ENCODE assay signal across 7 cellular contexts in the genomic region with DNA sequence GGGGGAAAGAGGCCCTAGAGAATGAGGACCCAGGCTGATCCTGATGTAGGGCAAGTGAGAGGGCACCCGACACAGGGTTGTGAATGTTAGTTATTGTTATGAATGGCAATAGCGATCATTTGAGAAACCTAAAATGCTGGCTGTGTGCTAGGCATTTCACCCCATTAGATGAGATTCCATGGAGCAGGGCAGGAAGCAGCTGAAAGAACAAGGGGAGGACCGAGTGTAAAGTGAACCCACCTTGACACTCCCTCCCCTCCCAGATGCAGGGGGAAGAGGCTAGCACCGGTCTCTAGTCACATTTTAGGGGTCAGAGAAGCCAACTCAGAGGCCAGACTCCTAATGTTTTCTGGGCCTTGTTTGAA. TPM values are rescaled to one million over a fixed set of nuclear protein-coding genes. Genes with fewer than 3 reads are reported as not detected.
DNase-seq lines count a peak whose midpoint lies in the region; ATAC-seq, FAIRE-seq and TF ChIP-seq lines count a peak whose summit lies in the region.
"Had no signal": no experiment of that assay in that cellular context is flagged by ENCODE, and none has a peak within 500 bp of the region (broad histone marks: within the 10 kb centered on the region; RNA-seq: fewer than 3 reads in every experiment).

No MANE protein-coding gene starts in this region.

- in situ Hi-C loops in GM12878 (cut with MboI): no loop called here

- POLR2A ChIA-PET in HEK293 (lab: Yijun Ruan, JAX): interaction anchor here (0.6 to 1.8 kb wide), 6 partner anchors 16 to 456 kb away, joined by 3 to 11 read pairs (median 6); a partner anchor contains a TSS
- POLR2A ChIA-PET in GM12878 (lab: Charles Lee): no interaction called here

- no peak for TF ChIP-seq EP300 in GM12878 (IDR thresholded peaks at IDR 0.05; ENCODE audit: borderline replicate concordance in 1 of 2, control insufficient read depth in 1 of 2, low read depth in 2 of 2, low read length in 2 of 2)

- CTCF ChIA-PET in HEK293 (lab: Yijun Ruan, JAX) (interaction anchor here (0.6 to 1.4 kb wide), 4 partner anchors 14 to 68 kb away, joined by 3 to 6 read pairs (median 4); a partner anchor contains a TSS), GM12878 (lab: Yijun Ruan, JAX) (interaction anchor here (0.9 to 3.0 kb wide), 3 partner anchors 10 to 156 kb away, joined by 3 to 13 read pairs (median 3); no protein-coding TSS in a partner anchor)

- H3K36me3 ChIP-seq in HEK293 (ENCODE audit: control insufficient read depth in 2 of 2, insufficient read depth in 1 of 2, low read length in 2 of 2): no peaks in the 10 kb centered on the region
- peaks cover under 1 to 4% of the 10 kb centered on the region in 2 experiments; a peak in 1 of 4 replicates for H3K36me3 ChIP-seq in GM12878 (ENCODE audit: control insufficient read depth in 2 of 2, insufficient read depth in 2 of 2, low read length in 1 of 2)
- no peaks in the 10 kb centered on the region for H3K36me3 ChIP-seq in neuron (ENCODE audit: insufficient read depth, low read length)

- TF ChIP-seq POLR2A in GM12878 (IDR thresholded peaks at IDR 0.05; ENCODE audit: low read depth, low read length): no peak

- H3K4me1 ChIP-seq in HEK293 (ENCODE audit: control insufficient read depth, insufficient read depth, low read length) (peaks cover 12% of the 10 kb centered on the region), GM12878 (ENCODE audit: control insufficient read depth, insufficient read depth, low read length) (peaks cover 5% of the 10 kb centered on the region; the same call in 1 of the 2 replicates), neuron (ENCODE audit: insufficient read depth, low read length) (peaks cover 17% of the 10 kb centered on the region)

- no peak for TF ChIP-seq RAD21 in GM12878 (IDR thresholded peaks at IDR 0.05; ENCODE audit: insufficient read depth, low read depth, low read length)

- H3K79me2 ChIP-seq in GM12878 (ENCODE audit: control insufficient read depth, insufficient read depth, low read length): no peaks in the 10 kb centered on the region

- DNase-seq in GM12878 (ENCODE audit: low read depth, low spot score): no peak
- DNase-seq in foreskin melanocyte: no peak
- DNase-seq: NCI-H524 treated with DMSO at 0.1 percent for 48 hours had no signal

- H3K27ac ChIP-seq in HEK293 (ENCODE audit: extremely low read depth, low read depth, low read length) (peak overlapping the region; percentile 40; the same call in 1 of the 2 replicates), GM12878 (ENCODE audit: control insufficient read depth, insufficient read depth) (no peak overlapping the region)

- intact Hi-C loops in GM12878 (cut with micrococcal nuclease; ENCODE audit: unreplicated experiment): loop anchor here (5.0 kb wide), 1 partner anchor 49 kb away; no protein-coding TSS in a partner anchor

- FAIRE-seq in GM12878 (lab: Jason Lieb, UNC): no peak

- no TSS peak for BruUV-seq in GM12878 (replicated peaks; lab: Mats Ljungman, UMichigan)

- peak overlapping the region; percentile 88 for H3K4me2 ChIP-seq in GM12878 (ENCODE audit: control insufficient read depth, insufficient read depth)

- RAD21 ChIA-PET in GM12878 (lab: Charles Lee; ENCODE audit: unreplicated experiment): interaction anchor here (1.6 to 2.3 kb wide), 2 partner anchors 156 to 308 kb away, joined by 5 to 8 read pairs; no protein-coding TSS in a partner anchor

- H2AFZ ChIP-seq in GM12878 (ENCODE audit: control insufficient read depth, low read depth, low read length) (no peak overlapping the region; the same call in 1 of the 2 replicates), neuron (ENCODE audit: low read depth, low read length) (peak overlapping the region; percentile 93)

- no peak for TF ChIP-seq CTCF in HEK293 (tag by site-specific recombination; IDR thresholded peaks at IDR 0.05)
- TF ChIP-seq CTCF in GM12878 (IDR thresholded peaks at IDR 0.05 in 2 of 3, conservative IDR thresholded peaks at IDR 0.05 in 1 of 3; ENCODE audit: control insufficient read depth in 2 of 3, extremely low read depth in 1 of 3, insufficient read depth in 1 of 3, low read depth in 3 of 3, low read length in 3 of 3): no peak

- H3K9ac ChIP-seq in GM12878 (ENCODE audit: control insufficient read depth, insufficient read depth, low read length): peak overlapping the region; percentile 19; the same call in 1 of the 2 replicates

- SMC1A ChIA-PET in GM12878 (lab: Charles Lee; ENCODE audit: uncharacterized antibody, unreplicated experiment): no interaction called here

- H3K9me3 ChIP-seq in HEK293 (ENCODE audit: control insufficient read depth, insufficient read depth, low read depth, low read length): no peaks in the 10 kb centered on the region
- H3K9me3 ChIP-seq in GM12878 (replicated peaks; ENCODE audit: control insufficient read depth, insufficient read depth, low read length): no peaks in the 10 kb centered on the region
- H3K9me3 ChIP-seq in neuron (ENCODE audit: low read length): no peaks in the 10 kb centered on the region

- WGBS in GM12878 (ENCODE audit: insufficient coverage, insufficient replicate concordance, low lambda C conversion rate, missing lambda C conversion rate): 83% methylated on average over 4 of the region's 4 CpGs

- peaks cover 3% of the 10 kb centered on the region; the same call in 1 of the 2 replicates for H4K20me1 ChIP-seq in GM12878 (ENCODE audit: control insufficient read depth, insufficient read depth)

- H3K4me3 ChIP-seq in HEK293 (ENCODE audit: low read depth, low read length) (peak overlapping the region; percentile 75), GM12878 (peak overlapping the region; percentile 78; the same call in 1 of the 2 replicates), neuron (ENCODE audit: low read length) (peak overlapping the region; percentile 52)

- H3K27me3 ChIP-seq in GM12878 (replicated peaks in 1 of 2; ENCODE audit: control insufficient read depth in 2 of 2, insufficient read depth in 2 of 2, low read length in 1 of 2) (no peaks in the 10 kb centered on the region; a peak in 1 of 4 replicates), neuron (ENCODE audit: insufficient read depth, low read length) (no peaks in the 10 kb centered on the region)

- ATAC-seq in GM12878 (no peak), HG03342 (IDR thresholded peaks at IDR 0.05; ENCODE audit: unreplicated experiment) (no peak), GM21529 (IDR thresholded peaks at IDR 0.05; ENCODE audit: unreplicated experiment) (no peak)

RNA-seq across cellular contexts. Expression of a gene that starts 0.6 kb away (rescaled TPM):
- 4.0 and 4.3 TPM in 2 replicates for total RNA-seq in GM12878 (2013; cell fraction: nucleolus; rRNA removed)
- total RNA-seq in GM12878 (2014; rRNA removed): 2.6 and 3.6 TPM in 2 replicates
- 0.63 and 0.69 TPM in 2 replicates for total RNA-seq in GM12878 (2014; rRNA removed; fragmentation: Illumina TruSeq; extraction: Trizol)
- 3.2 and 3.7 TPM in 2 replicates for total RNA-seq in GM12878 (2021)
- 0.80 TPM for polyA plus RNA-seq in GM12878 (2011; ENCODE audit: low read depth)
- polyA plus RNA-seq in GM12878 (2011; rRNA removed): 0.69 and 0.87 TPM in 2 replicates
- polyA plus RNA-seq in GM12878 (2011; cell fraction: cytosol; rRNA removed): 0.60 and 0.99 TPM in 2 replicates
- polyA plus RNA-seq in GM12878 (2011; cell fraction: nucleus; rRNA removed): 12.2 and 15.8 TPM in 2 replicates
- polyA plus RNA-seq in GM12878 (2012): 2.5 and 2.6 TPM in 2 replicates
- polyA plus RNA-seq in GM12878 (2014; fragmentation: Illumina TruSeq; extraction: Trizol): 1.3 and 1.9 TPM in 2 replicates
- polyA plus RNA-seq in GM12878 (2014; fragmentation: Nextera tagmentation; extraction: Ambion mirVana): under 1 TPM in 1 of 2 experiments, not detected in 1; 0.26 TPM
- polyA plus RNA-seq in GM12878 (2014; rRNA removed): 5.0 and 5.4 TPM in 2 replicates
- polyA plus RNA-seq in GM12878 (2016; fragmentation: Nextera tagmentation; extraction: Ambion mirVana): 1 to 10 TPM; 1.7 to 3.3 TPM
- polyA minus RNA-seq in GM12878 (2011; rRNA and poly(A)+ RNA removed): 0.72 and 1.2 TPM in 2 replicates
- not detected in 2 replicates for polyA minus RNA-seq in GM12878 (2011; cell fraction: cytosol; rRNA and poly(A)+ RNA removed)
- polyA minus RNA-seq in GM12878 (2011; cell fraction: nucleus; rRNA and poly(A)+ RNA removed): 1.6 and 2.0 TPM in 2 replicates

RNA-seq across cellular contexts. Expression of a gene that starts 30.3 kb away (rescaled TPM):
- total RNA-seq in GM12878 (2013; cell fraction: nucleolus; rRNA removed): 12.6 and 16.8 TPM in 2 replicates
- total RNA-seq in GM12878 (2014; rRNA removed): 7.1 and 8.5 TPM in 2 replicates
- 2.5 and 2.9 TPM in 2 replicates for total RNA-seq in GM12878 (2014; rRNA removed; fragmentation: Illumina TruSeq; extraction: Trizol)
- total RNA-seq in GM12878 (2021): 14.0 and 15.0 TPM in 2 replicates
- polyA plus RNA-seq in GM12878 (2011; ENCODE audit: low read depth): 0.56 TPM
- polyA plus RNA-seq in GM12878 (2011; rRNA removed): 1.3 and 3.0 TPM in 2 replicates
- 3.2 and 6.8 TPM in 2 replicates for polyA plus RNA-seq in GM12878 (2011; cell fraction: cytosol; rRNA removed)
- 64.3 and 77.7 TPM in 2 replicates for polyA plus RNA-seq in GM12878 (2011; cell fraction: nucleus; rRNA removed)
- 2.0 and 3.5 TPM in 2 replicates for polyA plus RNA-seq in GM12878 (2012)
- polyA plus RNA-seq in GM12878 (2014; fragmentation: Illumina TruSeq; extraction: Trizol): 1.5 and 4.0 TPM in 2 replicates
- polyA plus RNA-seq in GM12878 (2014; fragmentation: Nextera tagmentation; extraction: Ambion mirVana): under 1 TPM; 0.18 to 0.53 TPM
- 14.9 and 15.9 TPM in 2 replicates for polyA plus RNA-seq in GM12878 (2014; rRNA removed)
- polyA plus RNA-seq in GM12878 (2016; fragmentation: Nextera tagmentation; extraction: Ambion mirVana): 1 to 10 TPM; 1.6 to 2.1 TPM
- polyA minus RNA-seq in GM12878 (2011; rRNA and poly(A)+ RNA removed): 2.6 and 5.8 TPM in 2 replicates
- polyA minus RNA-seq in GM12878 (2011; cell fraction: cytosol; rRNA and poly(A)+ RNA removed): 3.2 and 4.6 TPM in 2 replicates
- polyA minus RNA-seq in GM12878 (2011; cell fraction: nucleus; rRNA and poly(A)+ RNA removed): 8.9 and 16.6 TPM in 2 replicates

RNA-seq across cellular contexts. Expression of a gene that starts 33.8 kb away (rescaled TPM):
- 31.4 and 40.8 TPM in 2 replicates for total RNA-seq in GM12878 (2013; cell fraction: nucleolus; rRNA removed)
- total RNA-seq in GM12878 (2014; rRNA removed): 24.2 and 30.6 TPM in 2 replicates
- 15.4 and 16.1 TPM in 2 replicates for total RNA-seq in GM12878 (2014; rRNA removed; fragmentation: Illumina TruSeq; extraction: Trizol)
- total RNA-seq in GM12878 (2021): 45.1 and 45.3 TPM in 2 replicates
- polyA plus RNA-seq in GM12878 (2011; ENCODE audit: low read depth): 6.9 TPM
- polyA plus RNA-seq in GM12878 (2011; rRNA removed): 11.3 and 25.6 TPM in 2 replicates
- 19.7 and 24.9 TPM in 2 replicates for polyA plus RNA-seq in GM12878 (2011; cell fraction: cytosol; rRNA removed)
- 76.5 and 89.1 TPM in 2 replicates for polyA plus RNA-seq in GM12878 (2011; cell fraction: nucleus; rRNA removed)
- polyA plus RNA-seq in GM12878 (2012): 19.0 and 19.4 TPM in 2 replicates
- polyA plus RNA-seq in GM12878 (2014; fragmentation: Illumina TruSeq; extraction: Trizol): 20.0 and 32.4 TPM in 2 replicates
- under 1 TPM; 0.24 to 0.58 TPM for polyA plus RNA-seq in GM12878 (2014; fragmentation: Nextera tagmentation; extraction: Ambion mirVana)
- 33.7 and 34.2 TPM in 2 replicates for polyA plus RNA-seq in GM12878 (2014; rRNA removed)
- polyA plus RNA-seq in GM12878 (2016; fragmentation: Nextera tagmentation; extraction: Ambion mirVana): 1 to 10 TPM; 4.4 to 4.9 TPM
- polyA minus RNA-seq in GM12878 (2011; rRNA and poly(A)+ RNA removed): 24.4 and 31.5 TPM in 2 replicates
- 15.8 and 24.1 TPM in 2 replicates for polyA minus RNA-seq in GM12878 (2011; cell fraction: cytosol; rRNA and poly(A)+ RNA removed)
- polyA minus RNA-seq in GM12878 (2011; cell fraction: nucleus; rRNA and poly(A)+ RNA removed): 33.0 and 56.8 TPM in 2 replicates

RNA-seq across cellular contexts. Expression of a gene that starts 54.8 kb away (rescaled TPM):
- total RNA-seq in GM12878 (2013; cell fraction: nucleolus; rRNA removed): 36.6 and 40.4 TPM in 2 replicates
- total RNA-seq in GM12878 (2014; rRNA removed) (30.9 and 33.4 TPM in 2 replicates), GM12878 (2014; rRNA removed; fragmentation: Illumina TruSeq; extraction: Trizol) (8.6 and 10.4 TPM in 2 replicates), GM12878 (2021) (38.5 and 40.1 TPM in 2 replicates)
- 5.4 TPM for polyA plus RNA-seq in GM12878 (2011; ENCODE audit: low read depth)
- polyA plus RNA-seq in GM12878 (2011; rRNA removed) (5.5 and 8.8 TPM in 2 replicates), GM12878 (2014; fragmentation: Illumina TruSeq; extraction: Trizol) (0.97 and 4.5 TPM in 2 replicates), GM12878 (2014; fragmentation: Nextera tagmentation; extraction: Ambion mirVana) (under 1 TPM in 1 of 2 experiments, not detected in 1; 0.31 TPM), GM12878 (2014; rRNA removed) (45.1 and 54.2 TPM in 2 replicates), GM12878 (2016; fragmentation: Nextera tagmentation; extraction: Ambion mirVana) (10 to 100 TPM; 19.5 to 22.9 TPM)
- 9.9 and 18.4 TPM in 2 replicates for polyA plus RNA-seq in GM12878 (2011; cell fraction: cytosol; rRNA removed)
- 229 and 261 TPM in 2 replicates for polyA plus RNA-seq in GM12878 (2011; cell fraction: nucleus; rRNA removed)
- 25.2 and 26.9 TPM in 2 replicates for polyA plus RNA-seq in GM12878 (2012)
- 3.3 and 10.7 TPM in 2 replicates for polyA minus RNA-seq in GM12878 (2011; rRNA and poly(A)+ RNA removed)
- 4.1 and 7.7 TPM in 2 replicates for polyA minus RNA-seq in GM12878 (2011; cell fraction: cytosol; rRNA and poly(A)+ RNA removed)
- 26.0 and 38.0 TPM in 2 replicates for polyA minus RNA-seq in GM12878 (2011; cell fraction: nucleus; rRNA and poly(A)+ RNA removed)

RNA-seq across cellular contexts. Expression of a gene that starts 56.4 kb away (rescaled TPM):
- total RNA-seq in GM12878 (2013; cell fraction: nucleolus; rRNA removed): 7.5 and 8.0 TPM in 2 replicates
- 6.5 and 7.5 TPM in 2 replicates for total RNA-seq in GM12878 (2014; rRNA removed)
- 5.1 and 5.2 TPM in 2 replicates for total RNA-seq in GM12878 (2014; rRNA removed; fragmentation: Illumina TruSeq; extraction: Trizol)
- total RNA-seq in GM12878 (2021): 9.0 and 9.2 TPM in 2 replicates
- 2.0 TPM for polyA plus RNA-seq in GM12878 (2011; ENCODE audit: low read depth)
- polyA plus RNA-seq in GM12878 (2011; rRNA removed): 4.1 and 4.7 TPM in 2 replicates
- 4.1 and 5.8 TPM in 2 replicates for polyA plus RNA-seq in GM12878 (2011; cell fraction: cytosol; rRNA removed)
- polyA plus RNA-seq in GM12878 (2011; cell fraction: nucleus; rRNA removed): 5.9 and 6.4 TPM in 2 replicates
- polyA plus RNA-seq in GM12878 (2012): 3.5 and 4.7 TPM in 2 replicates
- 5.3 and 5.8 TPM in 2 replicates for polyA plus RNA-seq in GM12878 (2014; fragmentation: Illumina TruSeq; extraction: Trizol)
- 1 to 10 TPM; 2.1 to 2.6 TPM for polyA plus RNA-seq in GM12878 (2014; fragmentation: Nextera tagmentation; extraction: Ambion mirVana)
- polyA plus RNA-seq in GM12878 (2014; rRNA removed): 5.9 and 6.1 TPM in 2 replicates
- 1 to 10 TPM; 2.6 to 3.9 TPM for polyA plus RNA-seq in GM12878 (2016; fragmentation: Nextera tagmentation; extraction: Ambion mirVana)
- polyA minus RNA-seq in GM12878 (2011; rRNA and poly(A)+ RNA removed): 5.5 and 8.8 TPM in 2 replicates
- 3.5 and 3.7 TPM in 2 replicates for polyA minus RNA-seq in GM12878 (2011; cell fraction: cytosol; rRNA and poly(A)+ RNA removed)
- 3.4 and 6.5 TPM in 2 replicates for polyA minus RNA-seq in GM12878 (2011; cell fraction: nucleus; rRNA and poly(A)+ RNA removed)
